Comparison of ENCODE assay signal across 8 cellular contexts in the genomic region with DNA sequence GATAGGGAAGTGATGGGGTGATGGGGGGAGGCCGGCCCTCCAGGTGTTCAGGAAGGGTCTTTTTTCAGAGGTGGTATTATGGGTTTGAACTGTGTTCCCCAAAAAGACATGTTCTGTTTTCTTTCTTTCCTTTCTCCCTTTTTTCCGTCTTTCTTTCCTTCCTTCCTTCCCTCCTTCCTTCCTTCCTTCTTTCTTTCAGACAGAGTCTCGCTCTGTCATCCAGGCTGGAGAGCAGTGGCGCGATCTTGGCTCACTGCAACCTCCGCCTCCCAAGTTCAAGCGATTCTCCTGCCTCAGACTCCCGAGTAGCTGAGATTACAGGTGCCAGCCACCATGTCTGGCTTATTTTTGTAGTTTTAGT. TPM values are rescaled to one million over a fixed set of nuclear protein-coding genes. Genes with fewer than 3 reads are reported as not detected.
DNase-seq lines count a peak whose midpoint lies in the region; ATAC-seq, FAIRE-seq and TF ChIP-seq lines count a peak whose summit lies in the region.
"Not testable (repeated sequence)": the region's sequence is repeated elsewhere in the genome, so short reads cannot be mapped to it uniquely, and the experiment has no call there.

No MANE protein-coding gene starts in this region.

- H3K4me3 ChIP-seq in DOHH2 (ENCODE audit: low read length): 0 out of 2 replicates have a peak overlapping the region, but pooled peaks have one; percentile 3
- H3K4me3 ChIP-seq in astrocyte (ENCODE audit: insufficient read depth, low read depth, low read length); left lung; neural progenitor cell: not testable (repeated sequence)

- not testable (repeated sequence) for H3K9me3 Mint-ChIP-seq in IgD-negative memory B cell, neural progenitor cell, type B pancreatic cell
- H3K9me3 Mint-ChIP-seq in astrocyte (ENCODE audit: unreplicated experiment): peaks cover 17% of the 10 kb centered on the region

- H3K9me3 ChIP-seq in DOHH2 (ENCODE audit: control insufficient read depth, insufficient read depth, low read length); astrocyte (ENCODE audit: insufficient read depth, low read depth, low read length); left lung; neural progenitor cell (ENCODE audit: low read depth): not testable (repeated sequence)

- H3K9ac ChIP-seq in astrocyte (ENCODE audit: low read length); neural progenitor cell: not testable (repeated sequence)

- H3K4me1 ChIP-seq in DOHH2 (ENCODE audit: control insufficient read depth, low read length) (peaks cover 33% of the 10 kb centered on the region), astrocyte (ENCODE audit: insufficient read depth, low read length) (peaks cover 26% of the 10 kb centered on the region), left lung (peaks cover 8 to 24% of the 10 kb centered on the region in 2 donors), neural progenitor cell (peaks cover 11% of the 10 kb centered on the region)
- not testable (repeated sequence) for H3K4me1 ChIP-seq in foreskin keratinocyte

- not testable (repeated sequence) for H3K27ac Mint-ChIP-seq in IgD-negative memory B cell
- H3K27ac Mint-ChIP-seq in astrocyte (ENCODE audit: unreplicated experiment) (peak overlapping the region; percentile 98), neural progenitor cell (peak overlapping the region; percentile 83), type B pancreatic cell (peak overlapping the region; percentile 72)

- H2AFZ ChIP-seq in astrocyte (ENCODE audit: low read depth, low read length); neural progenitor cell (replicated peaks): not testable (repeated sequence)

- DNase-seq in RWPE1 (ENCODE audit: low spot score); astrocyte (ENCODE audit: low read depth); foreskin keratinocyte; left lung; neural progenitor cell (ENCODE audit: low spot score); type B pancreatic cell (ENCODE audit: extremely low spot score, unreplicated experiment): not testable (repeated sequence)

- POLR2A ChIA-PET in RWPE1 (lab: Yijun Ruan, JAX; ENCODE audit: low non-redundant PET): not testable (repeated sequence)

- not testable (repeated sequence) for H3F3A ChIP-seq in DOHH2 (ENCODE audit: control insufficient read depth, insufficient read depth)
- H3F3A ChIP-seq in neural progenitor cell (ENCODE audit: low read depth): peaks cover 28% of the 10 kb centered on the region

- H3K27me3 ChIP-seq in DOHH2 (ENCODE audit: control insufficient read depth, low read length); astrocyte (ENCODE audit: insufficient read depth, low read length); foreskin keratinocyte; left lung; neural progenitor cell: not testable (repeated sequence)

- intact Hi-C loops in left lung (cut with DNase I): not testable (repeated sequence)

- H3K79me2 ChIP-seq in DOHH2 (ENCODE audit: control insufficient read depth, low read length) (peaks cover 18% of the 10 kb centered on the region), astrocyte (ENCODE audit: insufficient read depth, low read length) (peaks cover 14% of the 10 kb centered on the region), neural progenitor cell (ENCODE audit: low read depth) (peaks cover 14% of the 10 kb centered on the region)

- not testable (repeated sequence) for H3K9me2 ChIP-seq in DOHH2 (replicated peaks; ENCODE audit: control insufficient read depth, low read length)

- not testable (repeated sequence) for H3K27me3 Mint-ChIP-seq in IgD-negative memory B cell; astrocyte (ENCODE audit: low read depth, unreplicated experiment); neural progenitor cell (ENCODE audit: insufficient read depth, low read depth); type B pancreatic cell

- CTCF ChIA-PET in RWPE1 (lab: Yijun Ruan, JAX): interaction anchor here (0.6 to 1.0 kb wide), 2 partner anchors 86 to 133 kb away, joined by 3 to 4 read pairs; no protein-coding TSS in a partner anchor

- not testable (repeated sequence) for H3K36me3 ChIP-seq in DOHH2 (ENCODE audit: control insufficient read depth, low read length); astrocyte (ENCODE audit: insufficient read depth, low read length); left lung; neural progenitor cell

- peak overlapping the region in 3 of 4 donors; percentile 10 to 53 (median 52) for H3K4me3 Mint-ChIP-seq in IgD-negative memory B cell
- H3K4me3 Mint-ChIP-seq in astrocyte (ENCODE audit: unreplicated experiment); type B pancreatic cell: not testable (repeated sequence)
- peak overlapping the region; percentile 38 for H3K4me3 Mint-ChIP-seq in neural progenitor cell

- ATAC-seq in foreskin keratinocyte, left lung: not testable (repeated sequence)

- FAIRE-seq in astrocyte (lab: Jason Lieb, UNC): not testable (repeated sequence)

- peak overlapping the region; percentile 54 for H3K4me2 ChIP-seq in DOHH2 (ENCODE audit: low read length)
- not testable (repeated sequence) for H3K4me2 ChIP-seq in astrocyte (ENCODE audit: low read length); neural progenitor cell

- H3K36me3 Mint-ChIP-seq in IgD-negative memory B cell; astrocyte (ENCODE audit: low read depth, unreplicated experiment); neural progenitor cell; type B pancreatic cell: not testable (repeated sequence)

- TF ChIP-seq CTCF in DOHH2 (IDR thresholded peaks at IDR 0.05; ENCODE audit: low read depth, low read length, poor library complexity, severe bottlenecking); RWPE1 (conservative IDR thresholded peaks at IDR 0.05; ENCODE audit: low read depth); astrocyte (IDR thresholded peaks at IDR 0.05; ENCODE audit: insufficient read depth, low read depth, low read length); foreskin keratinocyte (conservative IDR thresholded peaks at IDR 0.05); left lung (IDR thresholded peaks at IDR 0.05); neural progenitor cell (IDR thresholded peaks at IDR 0.05); type B pancreatic cell (conservative IDR thresholded peaks at IDR 0.05): not testable (repeated sequence)

- not testable (repeated sequence) for H3K27ac ChIP-seq in DOHH2 (ENCODE audit: low read depth, low read length); astrocyte (ENCODE audit: low read depth, low read length); neural progenitor cell
- H3K27ac ChIP-seq in RWPE1 (0 out of 2 replicates have a peak overlapping the region, but pooled peaks have one; percentile 10), foreskin keratinocyte (peak overlapping the region; percentile 34), left lung (peak overlapping the region; percentile 31 to 50)

- H4K20me1 ChIP-seq in DOHH2 (ENCODE audit: control insufficient read depth, insufficient read depth, low read depth, low read length); astrocyte (ENCODE audit: insufficient read depth, low read length); neural progenitor cell (ENCODE audit: low read depth): not testable (repeated sequence)

- peaks cover 11 to 24% (median 21%) of the 10 kb centered on the region in 3 donors for H3K4me1 Mint-ChIP-seq in IgD-negative memory B cell
- peaks cover 18% of the 10 kb centered on the region for H3K4me1 Mint-ChIP-seq in astrocyte (ENCODE audit: low read depth, unreplicated experiment)
- peaks cover 34% of the 10 kb centered on the region for H3K4me1 Mint-ChIP-seq in neural progenitor cell
- H3K4me1 Mint-ChIP-seq in type B pancreatic cell (ENCODE audit: unreplicated experiment): peaks cover 18% of the 10 kb centered on the region

RNA-seq across cellular contexts. Expression of a gene that starts 3.5 kb away (rescaled TPM):
- 2.7 TPM for polyA plus RNA-seq in IgD-negative memory B cell
- total RNA-seq in astrocyte: 35.5 and 36.0 TPM in 2 replicates
- total RNA-seq in foreskin keratinocyte: 9.9 and 10.4 TPM in 2 replicates
- 8.5 and 9.0 TPM in 2 replicates for polyA plus RNA-seq in foreskin keratinocyte
- 10 to 100 TPM; 13.9 to 17.7 TPM for total RNA-seq in left lung
- total RNA-seq in neural progenitor cell (ENCODE audit: low replicate concordance): 4.7 and 12.7 TPM in 2 replicates
- total RNA-seq in type B pancreatic cell (ENCODE audit: low replicate concordance): 11.3 and 14.0 TPM in 2 replicates

RNA-seq across cellular contexts. Expression of a gene that starts 39.6 kb away (rescaled TPM):
- polyA plus RNA-seq in IgD-negative memory B cell: 0.24 TPM
- total RNA-seq in astrocyte: 0.36 and 0.70 TPM in 2 replicates
- total RNA-seq in foreskin keratinocyte: 0.37 and 0.39 TPM in 2 replicates
- 0.41 TPM in 2 replicates for polyA plus RNA-seq in foreskin keratinocyte
- total RNA-seq in left lung: 1 to 10 TPM in 1 of 2 donors, under 1 TPM in 1; 0.17 to 1.0 TPM
- total RNA-seq in neural progenitor cell (ENCODE audit: low replicate concordance): 0.19 and 1.3 TPM in 2 replicates
- total RNA-seq in type B pancreatic cell (ENCODE audit: low replicate concordance): 0.80 and 0.83 TPM in 2 replicates
